In the genomic region with DNA sequence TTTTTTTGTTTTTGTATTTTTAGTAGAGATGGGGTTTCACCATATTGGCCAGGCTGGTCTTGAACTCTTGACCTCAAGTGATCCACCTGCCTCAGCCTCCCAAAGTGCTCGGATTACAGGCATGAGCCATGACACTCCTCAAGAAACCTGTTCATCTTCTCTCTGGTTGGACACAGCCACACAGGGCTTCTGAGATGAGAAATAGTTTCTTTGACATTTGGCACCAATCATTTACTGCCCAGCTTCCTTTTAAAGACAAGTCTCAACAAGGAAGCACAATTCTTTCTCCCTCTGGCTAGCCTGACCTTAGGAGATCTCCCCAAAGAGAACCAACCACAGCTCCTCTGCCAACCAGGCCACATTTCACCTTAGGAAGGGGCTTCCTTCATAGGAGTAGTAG, we compare ENCODE assay signal across 1 cellular context. TPM values are rescaled to one million over a fixed set of nuclear protein-coding genes. Genes with fewer than 3 reads are reported as not detected.
"Had no signal": no experiment of that assay in that cellular context is flagged by ENCODE, and none has a peak within 500 bp of the region (broad histone marks: within the 10 kb centered on the region; RNA-seq: fewer than 3 reads in every experiment).

No MANE protein-coding gene starts in this region.

RNA-seq across cellular contexts. Expression of gene PLEKHA7, which starts 14.0 kb away (rescaled TPM):
- total RNA-seq: SJSA1 had no signal
